15 cellular contexts compared by ENCODE assay signal in genomic region chr12:51924551-51925399, GRCh38. TPM values are rescaled to one million over a fixed set of nuclear protein-coding genes. Genes with fewer than 3 reads are reported as not detected.
DNase-seq lines count a peak whose midpoint lies in the region; ATAC-seq, FAIRE-seq and TF ChIP-seq lines count a peak whose summit lies in the region.
"Had no signal": no experiment of that assay in that cellular context is flagged by ENCODE, and none has a peak within 500 bp of the region (broad histone marks: within the 10 kb centered on the region; RNA-seq: fewer than 3 reads in every experiment).

No MANE protein-coding gene starts in this region.

- H3K27ac Mint-ChIP-seq in immature natural killer cell, result peak overlapping the region in 2 of 6 donors; percentile 9 to 10

- intact Hi-C loops in spleen (cut with DNase I; ENCODE audit: low total_unique reads), result no loop called here

- no peaks in the 10 kb centered on the region for H3K36me3 Mint-ChIP-seq in immature natural killer cell

- no peaks in the 10 kb centered on the region for H3K9me3 ChIP-seq in spleen
- H3K9me3 ChIP-seq: right lobe of liver, testis had no signal

- no peaks in the 10 kb centered on the region for H3K9me3 Mint-ChIP-seq in immature natural killer cell
- H3K9me3 Mint-ChIP-seq: dendritic cell treated with granulocyte-macrophage colony-stimulating factor and Interleukin-4, amounts not matched to agents 40 ng/mL and 50 ng/mL, for 4 days had no signal

- H3K27me3 ChIP-seq in spleen (replicated peaks in 1 of 7), result no peaks in the 10 kb centered on the region
- H3K27me3 ChIP-seq: right lobe of liver, testis had no signal

- peaks cover 0 to 2% of the 10 kb centered on the region in 2 donors for H3K4me1 Mint-ChIP-seq in immature natural killer cell

- 77 to 95% (median 83%) methylated on average over 5 of the region's 5 CpGs for WGBS in spleen, 5 donors

- ATAC-seq in HG02623 (IDR thresholded peaks at IDR 0.05; ENCODE audit: unreplicated experiment), result peak; percentile 42
- ATAC-seq in HG02870 (IDR thresholded peaks at IDR 0.05; ENCODE audit: unreplicated experiment), result no peak
- ATAC-seq: right lobe of liver had no signal

- H3K36me3 ChIP-seq in spleen, result peaks cover 0 to 16% (median 2%) of the 10 kb centered on the region in 6 donors
- H3K36me3 ChIP-seq: right lobe of liver had no signal

- no peak for TF ChIP-seq POLR2A in spleen (IDR thresholded peaks at IDR 0.05)

- H3K27me3 Mint-ChIP-seq in immature natural killer cell (ENCODE audit: low read depth in 3 of 3), result peaks cover 0 to 2% (median 1%) of the 10 kb centered on the region in 3 donors

- H3K27ac ChIP-seq in VCaP (peak overlapping the region; percentile 23; the same call in 1 of the 2 replicates), spleen (peak overlapping the region in 5 of 8 donors; percentile 75 to 85 (median 82))
- H3K27ac ChIP-seq: testis had no signal

- H3K4me1 ChIP-seq in spleen, result peaks cover 19 to 58% (median 48%) of the 10 kb centered on the region in 6 donors

- TF ChIP-seq CTCF in VCaP (conservative IDR thresholded peaks at IDR 0.05) (no peak), spleen (IDR thresholded peaks at IDR 0.05 in 8 of 11, conservative IDR thresholded peaks at IDR 0.05 in 3 of 11) (no peak)

- no peak for DNase-seq in GM18507 (ENCODE audit: extremely low spot score, insufficient read length, low read depth)
- no peak for DNase-seq in spleen
- no peak for DNase-seq in immature natural killer cell
- DNase-seq in iPS-NIHi7 (ENCODE audit: extremely low spot score), result no peak
- DNase-seq: Calu3, NCI-H510A, testis had no signal

- no peak overlapping the region for H3K4me3 ChIP-seq in spleen
- H3K4me3 ChIP-seq: right lobe of liver, testis had no signal

- H3K4me3 Mint-ChIP-seq in immature natural killer cell, result no peak overlapping the region
- H3K4me3 Mint-ChIP-seq: dendritic cell treated with granulocyte-macrophage colony-stimulating factor and Interleukin-4, amounts not matched to agents 40 ng/mL and 50 ng/mL, for 4 days had no signal

- peak; percentile 45 for FAIRE-seq in GM18507 (lab: Jason Lieb, UNC)
- FAIRE-seq: TTC549 had no signal

RNA-seq across cellular contexts. Expression of gene ACVRL1, which starts 17.5 kb away (rescaled TPM):
- total RNA-seq in spleen, result 100 to 1,000 TPM in 2 of 7 donors, 10 to 100 TPM in 5; 58.6 to 109 (median 92.3) TPM
- polyA plus RNA-seq in spleen (10 to 100 TPM; 12.5 to 21.0 (median 13.5) TPM), immature natural killer cell (under 1 TPM in 1 of 3 donors, not detected in 2; 0.14 TPM)
- total RNA-seq: Calu3, HT-29 had no signal

RNA-seq across cellular contexts. Expression of gene ACVR1B, which starts 26.7 kb away (rescaled TPM):
- 10 to 100 TPM; 15.7 to 27.6 (median 23.5) TPM for total RNA-seq in spleen
- 1 to 10 TPM; 2.8 to 7.4 (median 2.8) TPM for polyA plus RNA-seq in spleen
- polyA plus RNA-seq in immature natural killer cell, result 1 to 10 TPM in 1 of 3 donors, under 1 TPM in 1, not detected in 1; 0.52 to 1.4 TPM

RNA-seq across cellular contexts. Expression of gene ANKRD33, which starts 36.9 kb away (rescaled TPM):
- total RNA-seq in spleen, result not detected
- not detected for polyA plus RNA-seq in spleen
- polyA plus RNA-seq in immature natural killer cell, result not detected
- total RNA-seq: Calu3, HT-29, myocyte had no signal

Comparison
In these comparisons a context has a peak if more than half of its experiments do, and no peak if none do; other contexts are left out.
1. RNA of gene ACVRL1, which starts 17.5 kb away (polyA plus RNA-seq): 12.5 to 21.0 TPM in spleen; 0.14 TPM in immature natural killer cell; every median in the first group is over 10 times any median in the second.